16 cellular contexts compared by ENCODE assay signal in the genomic region with DNA sequence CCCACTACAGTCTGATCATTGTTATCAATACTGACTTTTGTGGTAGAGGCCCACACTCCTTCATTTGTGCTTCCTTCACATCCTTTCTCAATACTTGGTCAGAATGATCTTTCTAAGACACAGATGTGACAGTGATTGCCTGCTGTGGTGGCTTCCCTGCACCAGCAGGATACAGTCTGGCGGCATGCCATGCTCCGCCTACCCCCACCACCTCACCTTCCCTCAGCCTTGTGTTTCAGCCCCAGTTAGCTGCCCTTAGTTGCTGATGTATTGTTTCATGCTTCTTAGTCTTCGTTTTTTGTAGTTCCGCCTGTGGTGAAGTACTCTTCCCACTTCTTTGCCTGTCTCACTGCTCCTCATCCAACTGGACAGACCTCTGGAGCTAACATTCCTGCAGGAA. TPM values are rescaled to one million over a fixed set of nuclear protein-coding genes. Genes with fewer than 3 reads are reported as not detected.
A peak's percentile ranks its signal among the peaks of the same experiment; 100 is the strongest.
DNase-seq lines count a peak whose midpoint lies in the region; ATAC-seq and TF ChIP-seq lines count a peak whose summit lies in the region.
"Had no signal": no experiment of that assay in that cellular context is flagged by ENCODE, and none has a peak within 500 bp of the region (broad histone marks: within the 10 kb centered on the region; RNA-seq: fewer than 3 reads in every experiment).

No MANE protein-coding gene starts in this region.

- no peaks in the 10 kb centered on the region for H3K27me3 ChIP-seq in endodermal cell (ENCODE audit: control insufficient read depth, insufficient read depth, low read length, poor library complexity, severe bottlenecking)
- H3K27me3 ChIP-seq: heart right ventricle had no signal

- H3K9ac ChIP-seq in endodermal cell (ENCODE audit: extremely low read depth, low read length, poor library complexity, severe bottlenecking), result no peak overlapping the region

- peaks cover 1% of the 10 kb centered on the region for H3K27me3 Mint-ChIP-seq in endodermal cell (ENCODE audit: insufficient read depth)

- H3K4me1 Mint-ChIP-seq in endodermal cell, result peaks cover 47% of the 10 kb centered on the region

- no peaks in the 10 kb centered on the region for H3K9me3 ChIP-seq in endodermal cell (ENCODE audit: control insufficient read depth, low read length)
- H3K9me3 ChIP-seq: heart right ventricle had no signal

- DNase-seq in NCI-H1417 (lab: John Stamatoyannopoulos, UW) (peak; percentile 17 to 64 (median 47)), NCI-H1417 treated with DMSO at 0.1 percent for 48 hours (lab: John Stamatoyannopoulos, UW) (no peak), endodermal cell (peak; percentile 86), superior temporal gyrus (ENCODE audit: extremely low spot score) (no peak)
- peak; percentile 6 for DNase-seq in stimulated activated CD4-positive, alpha-beta T cell treated with anti-CD3 and anti-CD28 coated beads, Interleukin-15, amount 100 ng/mL, for 24 hours
- DNase-seq in stimulated activated CD4-positive, alpha-beta T cell treated with anti-CD3 and anti-CD28 coated beads, Interleukin-4, amount 100 ng/mL, for 24 hours, result no peak
- DNase-seq: amygdala; central memory CD4-positive, alpha-beta T cell; effector CD8-positive, alpha-beta T cell; H9; heart right ventricle; NCI-H1930; stimulated activated naive CD4-positive, alpha-beta T cell treated with Interleukin-2 at 50 U/mL for 16 hours had no signal

- H3K36me3 ChIP-seq in endodermal cell (ENCODE audit: control insufficient read depth, insufficient read depth, low read length), result no peaks in the 10 kb centered on the region
- H3K36me3 ChIP-seq: heart right ventricle had no signal

- peaks cover 5% of the 10 kb centered on the region for H3K4me1 ChIP-seq in endodermal cell (ENCODE audit: control insufficient read depth, insufficient read depth, low read length)

- H3K9me3 Mint-ChIP-seq in endodermal cell, result no peaks in the 10 kb centered on the region
- H3K9me3 Mint-ChIP-seq: H9 had no signal

- peak overlapping the region; percentile 0 for H3K4me3 ChIP-seq in endodermal cell (ENCODE audit: low read length)
- H3K4me3 ChIP-seq: heart right ventricle had no signal

- no peak for TF ChIP-seq CTCF in endodermal cell (conservative IDR thresholded peaks at IDR 0.05)

- H3K4me3 Mint-ChIP-seq in endodermal cell, result no peak overlapping the region
- H3K4me3 Mint-ChIP-seq: H9 had no signal

- no peaks in the 10 kb centered on the region for H3K36me3 Mint-ChIP-seq in endodermal cell (ENCODE audit: low read depth)

- no peak overlapping the region for H3K27ac Mint-ChIP-seq in endodermal cell
- H3K27ac Mint-ChIP-seq: H9 had no signal

- H3K27ac ChIP-seq in endodermal cell (ENCODE audit: low read depth, low read length), result no peak overlapping the region
- H3K27ac ChIP-seq: C4-2B had no signal

- 33 to 43% methylated on average over 4 of the region's 4 CpGs for WGBS in endodermal cell (ENCODE audit: insufficient coverage in 1 of 2, insufficient read length in 1 of 2), 2 experiments

- ATAC-seq in HG02938 (IDR thresholded peaks at IDR 0.05; ENCODE audit: unreplicated experiment) (no peak), HG03378 (IDR thresholded peaks at IDR 0.05; ENCODE audit: unreplicated experiment) (no peak)

RNA-seq across cellular contexts. Expression of gene LRRC1, which starts 10.9 kb away (rescaled TPM):
- total RNA-seq in endodermal cell, result 10 to 100 TPM; 14.1 to 15.3 TPM
- 12.7 TPM for polyA plus RNA-seq in endodermal cell (2013, experiment 1 of 2)
- polyA plus RNA-seq in endodermal cell (2013, experiment 2 of 2), result 8.8 TPM

Comparison
In these comparisons a context has a peak if more than half of its experiments do, and no peak if none do; other contexts are left out.
1. DNase-seq: peak in NCI-H1417 (3 of 3), stimulated activated CD4-positive, alpha-beta T cell treated with anti-CD3 and anti-CD28 coated beads, Interleukin-15, amount 100 ng/mL, for 24 hours (single experiment) and endodermal cell (single experiment); none in NCI-H1417 treated with DMSO at 0.1 percent for 48 hours (single experiment), stimulated activated CD4-positive, alpha-beta T cell treated with anti-CD3 and anti-CD28 coated beads, Interleukin-4, amount 100 ng/mL, for 24 hours (single experiment) and superior temporal gyrus (single experiment).